Comparison of ENCODE assay signal across 36 cellular contexts in genomic region chr5:22109315-22109714, GRCh38.
"Had no signal": no experiment of that assay in that cellular context is flagged by ENCODE, and none has a peak within 500 bp of the region (broad histone marks: within the 10 kb centered on the region; RNA-seq: fewer than 3 reads in every experiment).

No MANE protein-coding gene starts in this region.

- H3K4me1 Mint-ChIP-seq: activated B cell treated with CpG ODN at 0.5 μM for 24 hours; activated CD4-positive, alpha-beta T cell treated with anti-CD3 and anti-CD28 coated beads, Interleukin-2, amount 10 ng/mL, durations not matched to agents 24 days and 14 days; activated naive CD8-positive, alpha-beta T cell treated with anti-CD3 and anti-CD28 coated beads for 36 hours; activated T-helper 17 cell treated with anti-CD3 and anti-CD28 coated beads, Interleukin-2, amount 50 U/mL, for 72 hours had no signal

- H3K27ac Mint-ChIP-seq: activated B cell treated with CpG ODN at 0.5 μM for 24 hours; activated CD4-positive, alpha-beta memory T cell treated with anti-CD3 and anti-CD28 coated beads for 36 hours; activated CD4-positive, alpha-beta T cell treated with anti-CD3 and anti-CD28 coated beads, Interleukin-2, amount 10 ng/mL, durations not matched to agents 24 days and 14 days; activated CD8-positive, alpha-beta T cell treated with anti-CD3 and anti-CD28 coated beads for 36 hours; activated naive CD4-positive, alpha-beta T cell treated with anti-CD3 and anti-CD28 coated beads for 36 hours; activated naive CD4-positive, alpha-beta T cell treated with anti-CD3 and anti-CD28 coated beads, Interleukin-2, amount 50 U/mL, for 72 hours; activated naive CD8-positive, alpha-beta T cell treated with anti-CD3 and anti-CD28 coated beads for 36 hours; activated T-cell treated with anti-CD3 and anti-CD28 coated beads, Interleukin-2, amount 50 U/mL, for 72 hours; activated T-helper 1 cell treated with anti-CD3 and anti-CD28 coated beads, Interleukin-12 subunit alpha, Interleukin-12 subunit beta, Interleukin-2, Interleukin-4 antibody, amounts not matched to agents 30 ng/mL and 10 ng/mL and 1 ng/mL, durations not matched to agents 14 hours and 24 hours and 36 hours; activated T-helper 17 cell treated with anti-CD3 and anti-CD28 coated beads, Interleukin-2, amount 50 U/mL, for 72 hours; T-helper 1 cell treated with Interleukin-12 subunit alpha and Interleukin-12 subunit beta and Interleukin-4 antibody, amounts not matched to agents 30 μg/mL and 1 μg/mL, for 36 hours; T-helper 2 cell treated with Interferon-gamma antibody and Interleukin-4, amounts not matched to agents 5 μg/mL and 100 μg/mL, for 36 hours had no signal

- H3K36me3 ChIP-seq: adrenal gland, brain microvascular endothelial cell, breast epithelium had no signal

- H3K27me3 Mint-ChIP-seq: activated B cell treated with CpG ODN at 0.5 μM for 24 hours; activated CD4-positive, alpha-beta memory T cell treated with anti-CD3 and anti-CD28 coated beads for 36 hours; activated CD4-positive, alpha-beta T cell treated with anti-CD3 and anti-CD28 coated beads, Interleukin-2, amount 10 ng/mL, durations not matched to agents 24 days and 14 days; activated CD8-positive, alpha-beta T cell treated with anti-CD3 and anti-CD28 coated beads for 36 hours; activated naive CD8-positive, alpha-beta T cell treated with anti-CD3 and anti-CD28 coated beads for 36 hours; activated T-helper 17 cell treated with anti-CD3 and anti-CD28 coated beads, Interleukin-2, amount 50 U/mL, for 72 hours had no signal

- H3K4me3 Mint-ChIP-seq: activated B cell treated with CpG ODN at 0.5 μM for 24 hours; activated CD4-positive, alpha-beta memory T cell treated with anti-CD3 and anti-CD28 coated beads for 36 hours; activated CD4-positive, alpha-beta T cell treated with anti-CD3 and anti-CD28 coated beads, Interleukin-2, amount 10 ng/mL, durations not matched to agents 24 days and 14 days; activated CD8-positive, alpha-beta T cell treated with anti-CD3 and anti-CD28 coated beads for 36 hours; activated naive CD4-positive, alpha-beta T cell treated with anti-CD3 and anti-CD28 coated beads for 36 hours; activated naive CD8-positive, alpha-beta T cell treated with anti-CD3 and anti-CD28 coated beads for 36 hours; activated T-cell treated with anti-CD3 and anti-CD28 coated beads, Interleukin-2, amount 50 U/mL, for 4 hours; activated T-cell treated with anti-CD3 and anti-CD28 coated beads, Interleukin-2, amount 50 U/mL, for 72 hours; activated T-helper 1 cell treated with anti-CD3 and anti-CD28 coated beads, Interleukin-12 subunit alpha, Interleukin-12 subunit beta, Interleukin-2, Interleukin-4 antibody, amounts not matched to agents 30 ng/mL and 10 ng/mL and 1 ng/mL, durations not matched to agents 14 hours and 24 hours and 36 hours; activated T-helper 17 cell treated with anti-CD3 and anti-CD28 coated beads, Interleukin-2, amount 50 U/mL, for 72 hours; T-helper 1 cell treated with Interleukin-12 subunit alpha and Interleukin-12 subunit beta and Interleukin-4 antibody, amounts not matched to agents 30 μg/mL and 1 μg/mL, for 36 hours; T-helper 2 cell treated with Interferon-gamma antibody and Interleukin-4, amounts not matched to agents 5 μg/mL and 100 μg/mL, for 36 hours had no signal

- H3K27ac ChIP-seq: adrenal gland, body of pancreas, brain microvascular endothelial cell, breast epithelium, VCaP had no signal

- H3K9me3 Mint-ChIP-seq: activated B cell treated with CpG ODN at 0.5 μM for 24 hours; activated CD4-positive, alpha-beta T cell treated with anti-CD3 and anti-CD28 coated beads, Interleukin-2, amount 10 ng/mL, durations not matched to agents 24 days and 14 days; activated naive CD4-positive, alpha-beta T cell treated with anti-CD3 and anti-CD28 coated beads for 36 hours; activated T-helper 17 cell treated with anti-CD3 and anti-CD28 coated beads, Interleukin-2, amount 50 U/mL, for 72 hours had no signal

- H3K4me1 ChIP-seq: adrenal gland, body of pancreas, breast epithelium had no signal

- FAIRE-seq: astrocyte, TTC549 had no signal

- H3K4me3 ChIP-seq: adrenal gland, body of pancreas, breast epithelium had no signal

- H3K36me3 Mint-ChIP-seq: activated CD4-positive, alpha-beta memory T cell treated with anti-CD3 and anti-CD28 coated beads for 36 hours; activated naive CD4-positive, alpha-beta T cell treated with anti-CD3 and anti-CD28 coated beads, Interleukin-2, amount 50 U/mL, for 72 hours; activated naive CD8-positive, alpha-beta T cell treated with anti-CD3 and anti-CD28 coated beads for 36 hours had no signal

- H3K27me3 ChIP-seq: adrenal gland, body of pancreas, brain microvascular endothelial cell, breast epithelium had no signal

- ATAC-seq: activated CD8-positive, alpha-beta T cell treated with anti-CD3 and anti-CD28 coated beads for 36 hours; activated naive CD4-positive, alpha-beta T cell treated with anti-CD3 and anti-CD28 coated beads, Interleukin-2, amount 50 U/mL, for 72 hours; activated T-cell treated with anti-CD3 and anti-CD28 coated beads, Interleukin-2, amount 50 U/mL, for 4 hours; activated T-cell treated with anti-CD3 and anti-CD28 coated beads, Interleukin-2, amount 50 U/mL, for 72 hours; activated T-helper 17 cell treated with anti-CD3 and anti-CD28 coated beads, Interleukin-2, amount 50 U/mL, for 72 hours; body of pancreas had no signal

- H3K9me3 ChIP-seq: adrenal gland, body of pancreas, breast epithelium had no signal

- DNase-seq: activated B cell treated with CpG ODN at 0.5 μM for 24 hours; activated CD4-positive, alpha-beta memory T cell treated with anti-CD3 and anti-CD28 coated beads for 36 hours; activated CD4-positive, alpha-beta T cell treated with anti-CD3 and anti-CD28 coated beads for 4 hours; activated CD4-positive, alpha-beta T cell treated with anti-CD3 and anti-CD28 coated beads, Interleukin-2, amount 10 ng/mL, durations not matched to agents 24 days and 14 days; activated CD4-positive, alpha-beta T cell treated with anti-CD3 and anti-CD28 coated beads, Interleukin-2, amount 50 U/mL, for 1 hour; activated CD4-positive, alpha-beta T cell treated with anti-CD3 and anti-CD28 coated beads, Interleukin-2, amount 50 U/mL, for 4 hours; activated CD4-positive, CD25-positive, alpha-beta regulatory T cell treated with anti-CD3 and anti-CD28 coated beads, Interleukin-2, amount 50 U/mL, for 72 hours; activated CD8-positive, alpha-beta memory T cell treated with anti-CD3 and anti-CD28 coated beads, Interleukin-2, amount 50 U/mL, for 4 hours; activated CD8-positive, alpha-beta T cell treated with anti-CD3 and anti-CD28 coated beads for 36 hours; activated effector memory CD4-positive, alpha-beta T cell treated with anti-CD3 and anti-CD28 coated beads, Interleukin-2, amount 50 U/mL, for 16 hours; activated gamma-delta T cell treated with Interleukin-2 at 50 U/mL for 16 hours; activated naive CD4-positive, alpha-beta T cell; activated naive CD4-positive, alpha-beta T cell treated with anti-CD3 and anti-CD28 coated beads for 36 hours; activated naive CD4-positive, alpha-beta T cell treated with anti-CD3 and anti-CD28 coated beads, Interleukin-2, amount 50 U/mL, for 16 hours; activated naive CD8-positive, alpha-beta T cell treated with anti-CD3 and anti-CD28 coated beads for 36 hours; activated T-cell treated with anti-CD3 and anti-CD28 coated beads for 4 hours; activated T-cell treated with anti-CD3 and anti-CD28 coated beads, Interleukin-2, amount 50 U/mL, for 1 hour; activated T-cell treated with anti-CD3 and anti-CD28 coated beads, Interleukin-2, amount 50 U/mL, for 4 hours; activated T-cell treated with anti-CD3 and anti-CD28 coated beads, Interleukin-2, amount 50 U/mL, for 72 hours; adrenal gland; amniotic stem cell; aorta; body of pancreas; brain microvascular endothelial cell; central memory CD4-positive, alpha-beta T cell; T-helper 2 cell; T-helper 9 cell had no signal
